ENCODE assay signal across 12 cellular contexts in genomic region chr5:72599519-72600400, GRCh38.
DNase-seq lines count a peak whose midpoint lies in the region; ATAC-seq and TF ChIP-seq lines count a peak whose summit lies in the region.
"Had no signal": no experiment of that assay in that cellular context is flagged by ENCODE, and none has a peak within 500 bp of the region (broad histone marks: within the 10 kb centered on the region; RNA-seq: fewer than 3 reads in every experiment).

No MANE protein-coding gene starts in this region.

- no peaks in the 10 kb centered on the region for H3K36me3 ChIP-seq in tibial artery

- no peak overlapping the region for H3K4me3 ChIP-seq in tibial artery

- intact Hi-C loops in tibial artery (cut with DNase I; ENCODE audit: low total_unique reads) = loop anchor here (10.0 kb wide), 1 partner anchor 225 kb away; no protein-coding TSS in a partner anchor

- peak; percentile 16 for ATAC-seq in foreskin keratinocyte

- H3K9me3 ChIP-seq in tibial artery = no peaks in the 10 kb centered on the region

- DNase-seq in NCI-H1694 treated with DMSO at 0.1 percent for 48 hours (lab: John Stamatoyannopoulos, UW) = peak; percentile 3
- no peak for DNase-seq in NCI-H1694 (lab: John Stamatoyannopoulos, UW)
- DNase-seq in amniotic epithelial cell (ENCODE audit: low read depth) = peak; percentile 52
- DNase-seq in foreskin keratinocyte = peak; percentile 32 to 51
- no peak for DNase-seq in tibial artery
- DNase-seq in NCI-H82 treated with DMSO at 0.1 percent for 48 hours (lab: John Stamatoyannopoulos, UW; ENCODE audit: unreplicated experiment) = no peak
- no peak for DNase-seq in NCI-H526 treated with DMSO at 0.1 percent for 48 hours (lab: John Stamatoyannopoulos, UW)
- DNase-seq in SHP77 treated with DMSO at 0.1 percent for 48 hours (lab: John Stamatoyannopoulos, UW) = no peak
- DNase-seq: effector CD8-positive, alpha-beta T cell; NCI-H1417 had no signal

- peaks cover 44% of the 10 kb centered on the region for H3K4me1 ChIP-seq in foreskin keratinocyte
- peaks cover 0 to 52% (median 22%) of the 10 kb centered on the region in 4 donors for H3K4me1 ChIP-seq in tibial artery

- TF ChIP-seq CTCF in foreskin keratinocyte (conservative IDR thresholded peaks at IDR 0.05) = no peak
- TF ChIP-seq CTCF in tibial artery (IDR thresholded peaks at IDR 0.05) = no peak

- H3K27ac ChIP-seq in foreskin keratinocyte (peak overlapping the region; percentile 94), tibial artery (peak overlapping the region; percentile 61 to 67)
- H3K27ac ChIP-seq: 22Rv1, VCaP had no signal

- no peaks in the 10 kb centered on the region for H3K27me3 ChIP-seq in foreskin keratinocyte
- H3K27me3 ChIP-seq in tibial artery = no peaks in the 10 kb centered on the region

Comparison
In these comparisons a context has a peak if more than half of its experiments do, and no peak if none do; other contexts are left out.
1. DNase-seq: peak in NCI-H1694 treated with DMSO at 0.1 percent for 48 hours (single experiment), amniotic epithelial cell (single experiment) and foreskin keratinocyte (2 of 2); none in NCI-H1694 (single experiment), tibial artery (0 of 2), NCI-H82 treated with DMSO at 0.1 percent for 48 hours (single experiment), NCI-H526 treated with DMSO at 0.1 percent for 48 hours (single experiment) and SHP77 treated with DMSO at 0.1 percent for 48 hours (single experiment).